ENCODE assay signal across 1 cellular context in the genomic region with DNA sequence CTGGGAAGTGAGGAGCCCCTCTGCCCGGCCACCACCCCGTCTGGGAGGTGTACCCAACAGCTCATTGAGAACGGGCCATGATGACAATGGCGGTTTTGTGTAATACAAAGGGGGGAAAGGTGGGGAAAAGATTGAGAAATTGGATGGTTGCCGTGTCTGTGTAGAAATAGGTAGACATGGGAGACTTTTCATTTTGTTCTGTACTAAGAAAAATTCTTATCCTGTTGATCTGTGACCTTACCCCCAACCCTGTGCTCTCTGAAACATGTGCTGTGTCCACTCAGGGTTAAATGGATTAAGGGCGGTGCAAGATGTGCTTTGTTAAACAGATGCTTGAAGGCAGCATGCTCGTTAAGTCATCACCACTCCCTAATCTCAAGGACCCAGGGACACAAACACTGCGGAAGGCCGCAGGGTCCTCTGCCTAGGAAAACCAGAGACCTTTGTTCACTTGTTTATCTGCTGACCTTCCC.
TF ChIP-seq lines count a peak whose summit lies in the region.
"Not testable (repeated sequence)": the region's sequence is repeated elsewhere in the genome, so short reads cannot be mapped to it uniquely, and the experiment has no call there.

No MANE protein-coding gene starts in this region.

TF ChIP-seq in K562, 482 proteins besides CTCF, POLR2A, EP300 and RAD21 (continues in another document):
- TF ChIP-seq MAFG (tag; conservative IDR thresholded peaks at IDR 0.05) (0 out of 2 replicates have a peak, but pooled peaks have one; percentile 4), RBFOX2 (IDR thresholded peaks at IDR 0.05; ENCODE audit: low read depth, low read length) (peak; percentile 56; the same call in 1 of the 2 replicates), MAZ (CRISPR knock-in tag; conservative IDR thresholded peaks at IDR 0.05 in 1 of 2, IDR thresholded peaks at IDR 0.05 in 1 of 2) (peak in 1 of 2 experiments; percentile 36; a peak in 1 of 4 replicates), NCOR1 (IDR thresholded peaks at IDR 0.05) (peak; percentile 78), NR2C2 (tag; IDR thresholded peaks at IDR 0.05) (peak; percentile 70), NR2C1 (IDR thresholded peaks at IDR 0.05) (peak; percentile 59; the same call in 1 of the 2 replicates), NR2C1 (tag; IDR thresholded peaks at IDR 0.05) (peak; percentile 64; the same call in 1 of the 2 replicates), LEF1 (IDR thresholded peaks at IDR 0.05) (0 out of 2 replicates have a peak, but pooled peaks have one; percentile 53), EP400 (IDR thresholded peaks at IDR 0.05) (peak; percentile 89), SOX6 (IDR thresholded peaks at IDR 0.05) (peak; percentile 89), CXXC5 (CRISPR knock-in tag; IDR thresholded peaks at IDR 0.05) (0 out of 2 replicates have a peak, but pooled peaks have one; percentile 50), TRIM24 (IDR thresholded peaks at IDR 0.05) (peak in 1 of 2 experiments; percentile 25; a peak in 1 of 4 replicates), PHB2 (IDR thresholded peaks at IDR 0.05; ENCODE audit: low read depth) (peak; percentile 8; the same call in 1 of the 2 replicates), TAL1 (IDR thresholded peaks at IDR 0.05) (peak; percentile 80), L3MBTL2 (IDR thresholded peaks at IDR 0.05) (peak; percentile 26; the same call in 1 of the 2 replicates), OTX1 (CRISPR knock-in tag; IDR thresholded peaks at IDR 0.05) (0 out of 2 replicates have a peak, but pooled peaks have one; percentile 38), NRF1 (conservative IDR thresholded peaks at IDR 0.05 in 1 of 2, IDR thresholded peaks at IDR 0.05 in 1 of 2) (0 out of 4 replicates have a peak, but pooled peaks of 1 of the 2 experiments have one; percentile 5), MTA2 (IDR thresholded peaks at IDR 0.05; ENCODE audit: low read depth) (peak; percentile 56; the same call in 1 of the 2 replicates), ATF7 (IDR thresholded peaks at IDR 0.05) (peak; percentile 55; the same call in 1 of the 2 replicates), ARID1B (IDR thresholded peaks at IDR 0.05) (peak; percentile 84), CTBP1 (IDR thresholded peaks at IDR 0.05; ENCODE audit: borderline replicate concordance) (peak; percentile 71), KLF1 (tag; IDR thresholded peaks at IDR 0.05) (peak; percentile 12), NCOA6 (IDR thresholded peaks at IDR 0.05) (peak; percentile 61; the same call in 1 of the 2 replicates), FOXK2 (conservative IDR thresholded peaks at IDR 0.05 in 1 of 2, IDR thresholded peaks at IDR 0.05 in 1 of 2; ENCODE audit: low read depth in 2 of 2) (peak; percentile 49 to 51; a peak in 3 of 4 replicates), NFIC (IDR thresholded peaks at IDR 0.05) (peak; percentile 62; the same call in 1 of the 2 replicates)
- TF ChIP-seq, protein P1, sequence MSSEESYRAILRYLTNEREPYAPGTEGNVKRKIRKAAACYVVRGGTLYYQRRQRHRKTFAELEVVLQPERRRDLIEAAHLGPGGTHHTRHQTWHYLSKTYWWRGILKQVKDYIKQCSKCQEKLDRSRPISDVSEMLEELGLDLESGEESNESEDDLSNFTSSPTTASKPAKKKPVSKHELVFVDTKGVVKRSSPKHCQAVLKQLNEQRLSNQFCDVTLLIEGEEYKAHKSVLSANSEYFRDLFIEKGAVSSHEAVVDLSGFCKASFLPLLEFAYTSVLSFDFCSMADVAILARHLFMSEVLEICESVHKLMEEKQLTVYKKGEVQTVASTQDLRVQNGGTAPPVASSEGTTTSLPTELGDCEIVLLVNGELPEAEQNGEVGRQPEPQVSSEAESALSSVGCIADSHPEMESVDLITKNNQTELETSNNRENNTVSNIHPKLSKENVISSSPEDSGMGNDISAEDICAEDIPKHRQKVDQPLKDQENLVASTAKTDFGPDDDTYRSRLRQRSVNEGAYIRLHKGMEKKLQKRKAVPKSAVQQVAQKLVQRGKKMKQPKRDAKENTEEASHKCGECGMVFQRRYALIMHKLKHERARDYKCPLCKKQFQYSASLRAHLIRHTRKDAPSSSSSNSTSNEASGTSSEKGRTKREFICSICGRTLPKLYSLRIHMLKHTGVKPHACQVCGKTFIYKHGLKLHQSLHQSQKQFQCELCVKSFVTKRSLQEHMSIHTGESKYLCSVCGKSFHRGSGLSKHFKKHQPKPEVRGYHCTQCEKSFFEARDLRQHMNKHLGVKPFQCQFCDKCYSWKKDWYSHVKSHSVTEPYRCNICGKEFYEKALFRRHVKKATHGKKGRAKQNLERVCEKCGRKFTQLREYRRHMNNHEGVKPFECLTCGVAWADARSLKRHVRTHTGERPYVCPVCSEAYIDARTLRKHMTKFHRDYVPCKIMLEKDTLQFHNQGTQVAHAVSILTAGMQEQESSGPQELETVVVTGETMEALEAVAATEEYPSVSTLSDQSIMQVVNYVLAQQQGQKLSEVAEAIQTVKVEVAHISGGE (CRISPR knock-in tag; IDR thresholded peaks at IDR 0.05), result peak in 1 of 3 experiments; percentile 67; a peak in 1 of 6 replicates
- not testable (repeated sequence) for TF ChIP-seq NR2C2 (CRISPR knock-in tag; IDR thresholded peaks at IDR 0.05)
- TF ChIP-seq, protein P2, sequence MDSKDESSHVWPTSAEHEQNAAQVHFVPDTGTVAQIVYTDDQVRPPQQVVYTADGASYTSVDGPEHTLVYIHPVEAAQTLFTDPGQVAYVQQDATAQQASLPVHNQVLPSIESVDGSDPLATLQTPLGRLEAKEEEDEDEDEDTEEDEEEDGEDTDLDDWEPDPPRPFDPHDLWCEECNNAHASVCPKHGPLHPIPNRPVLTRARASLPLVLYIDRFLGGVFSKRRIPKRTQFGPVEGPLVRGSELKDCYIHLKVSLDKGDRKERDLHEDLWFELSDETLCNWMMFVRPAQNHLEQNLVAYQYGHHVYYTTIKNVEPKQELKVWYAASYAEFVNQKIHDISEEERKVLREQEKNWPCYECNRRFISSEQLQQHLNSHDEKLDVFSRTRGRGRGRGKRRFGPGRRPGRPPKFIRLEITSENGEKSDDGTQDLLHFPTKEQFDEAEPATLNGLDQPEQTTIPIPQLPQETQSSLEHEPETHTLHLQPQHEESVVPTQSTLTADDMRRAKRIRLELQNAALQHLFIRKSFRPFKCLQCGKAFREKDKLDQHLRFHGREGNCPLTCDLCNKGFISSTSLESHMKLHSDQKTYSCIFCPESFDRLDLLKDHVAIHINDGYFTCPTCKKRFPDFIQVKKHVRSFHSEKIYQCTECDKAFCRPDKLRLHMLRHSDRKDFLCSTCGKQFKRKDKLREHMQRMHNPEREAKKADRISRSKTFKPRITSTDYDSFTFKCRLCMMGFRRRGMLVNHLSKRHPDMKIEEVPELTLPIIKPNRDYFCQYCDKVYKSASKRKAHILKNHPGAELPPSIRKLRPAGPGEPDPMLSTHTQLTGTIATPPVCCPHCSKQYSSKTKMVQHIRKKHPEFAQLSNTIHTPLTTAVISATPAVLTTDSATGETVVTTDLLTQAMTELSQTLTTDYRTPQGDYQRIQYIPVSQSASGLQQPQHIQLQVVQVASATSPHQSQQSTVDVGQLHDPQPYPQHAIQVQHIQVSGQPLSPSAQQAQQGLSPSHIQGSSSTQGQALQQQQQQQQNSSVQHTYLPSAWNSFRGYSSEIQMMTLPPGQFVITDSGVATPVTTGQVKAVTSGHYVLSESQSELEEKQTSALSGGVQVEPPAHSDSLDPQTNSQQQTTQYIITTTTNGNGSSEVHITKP (IDR thresholded peaks at IDR 0.05; ENCODE audit: partially characterized antibody), result peak; percentile 64
- TF ChIP-seq, protein P3, sequence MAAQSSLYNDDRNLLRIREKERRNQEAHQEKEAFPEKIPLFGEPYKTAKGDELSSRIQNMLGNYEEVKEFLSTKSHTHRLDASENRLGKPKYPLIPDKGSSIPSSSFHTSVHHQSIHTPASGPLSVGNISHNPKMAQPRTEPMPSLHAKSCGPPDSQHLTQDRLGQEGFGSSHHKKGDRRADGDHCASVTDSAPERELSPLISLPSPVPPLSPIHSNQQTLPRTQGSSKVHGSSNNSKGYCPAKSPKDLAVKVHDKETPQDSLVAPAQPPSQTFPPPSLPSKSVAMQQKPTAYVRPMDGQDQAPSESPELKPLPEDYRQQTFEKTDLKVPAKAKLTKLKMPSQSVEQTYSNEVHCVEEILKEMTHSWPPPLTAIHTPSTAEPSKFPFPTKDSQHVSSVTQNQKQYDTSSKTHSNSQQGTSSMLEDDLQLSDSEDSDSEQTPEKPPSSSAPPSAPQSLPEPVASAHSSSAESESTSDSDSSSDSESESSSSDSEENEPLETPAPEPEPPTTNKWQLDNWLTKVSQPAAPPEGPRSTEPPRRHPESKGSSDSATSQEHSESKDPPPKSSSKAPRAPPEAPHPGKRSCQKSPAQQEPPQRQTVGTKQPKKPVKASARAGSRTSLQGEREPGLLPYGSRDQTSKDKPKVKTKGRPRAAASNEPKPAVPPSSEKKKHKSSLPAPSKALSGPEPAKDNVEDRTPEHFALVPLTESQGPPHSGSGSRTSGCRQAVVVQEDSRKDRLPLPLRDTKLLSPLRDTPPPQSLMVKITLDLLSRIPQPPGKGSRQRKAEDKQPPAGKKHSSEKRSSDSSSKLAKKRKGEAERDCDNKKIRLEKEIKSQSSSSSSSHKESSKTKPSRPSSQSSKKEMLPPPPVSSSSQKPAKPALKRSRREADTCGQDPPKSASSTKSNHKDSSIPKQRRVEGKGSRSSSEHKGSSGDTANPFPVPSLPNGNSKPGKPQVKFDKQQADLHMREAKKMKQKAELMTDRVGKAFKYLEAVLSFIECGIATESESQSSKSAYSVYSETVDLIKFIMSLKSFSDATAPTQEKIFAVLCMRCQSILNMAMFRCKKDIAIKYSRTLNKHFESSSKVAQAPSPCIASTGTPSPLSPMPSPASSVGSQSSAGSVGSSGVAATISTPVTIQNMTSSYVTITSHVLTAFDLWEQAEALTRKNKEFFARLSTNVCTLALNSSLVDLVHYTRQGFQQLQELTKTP (IDR thresholded peaks at IDR 0.05; ENCODE audit: low read depth in 1 of 2, partially characterized antibody in 2 of 2), result peak in 1 of 2 experiments; percentile 20
- TF ChIP-seq, protein P4, sequence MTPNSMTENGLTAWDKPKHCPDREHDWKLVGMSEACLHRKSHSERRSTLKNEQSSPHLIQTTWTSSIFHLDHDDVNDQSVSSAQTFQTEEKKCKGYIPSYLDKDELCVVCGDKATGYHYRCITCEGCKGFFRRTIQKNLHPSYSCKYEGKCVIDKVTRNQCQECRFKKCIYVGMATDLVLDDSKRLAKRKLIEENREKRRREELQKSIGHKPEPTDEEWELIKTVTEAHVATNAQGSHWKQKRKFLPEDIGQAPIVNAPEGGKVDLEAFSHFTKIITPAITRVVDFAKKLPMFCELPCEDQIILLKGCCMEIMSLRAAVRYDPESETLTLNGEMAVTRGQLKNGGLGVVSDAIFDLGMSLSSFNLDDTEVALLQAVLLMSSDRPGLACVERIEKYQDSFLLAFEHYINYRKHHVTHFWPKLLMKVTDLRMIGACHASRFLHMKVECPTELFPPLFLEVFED (CRISPR knock-in tag; conservative IDR thresholded peaks at IDR 0.05), result peak; percentile 83; the same call in 1 of the 2 replicates
- TF ChIP-seq, protein P5, sequence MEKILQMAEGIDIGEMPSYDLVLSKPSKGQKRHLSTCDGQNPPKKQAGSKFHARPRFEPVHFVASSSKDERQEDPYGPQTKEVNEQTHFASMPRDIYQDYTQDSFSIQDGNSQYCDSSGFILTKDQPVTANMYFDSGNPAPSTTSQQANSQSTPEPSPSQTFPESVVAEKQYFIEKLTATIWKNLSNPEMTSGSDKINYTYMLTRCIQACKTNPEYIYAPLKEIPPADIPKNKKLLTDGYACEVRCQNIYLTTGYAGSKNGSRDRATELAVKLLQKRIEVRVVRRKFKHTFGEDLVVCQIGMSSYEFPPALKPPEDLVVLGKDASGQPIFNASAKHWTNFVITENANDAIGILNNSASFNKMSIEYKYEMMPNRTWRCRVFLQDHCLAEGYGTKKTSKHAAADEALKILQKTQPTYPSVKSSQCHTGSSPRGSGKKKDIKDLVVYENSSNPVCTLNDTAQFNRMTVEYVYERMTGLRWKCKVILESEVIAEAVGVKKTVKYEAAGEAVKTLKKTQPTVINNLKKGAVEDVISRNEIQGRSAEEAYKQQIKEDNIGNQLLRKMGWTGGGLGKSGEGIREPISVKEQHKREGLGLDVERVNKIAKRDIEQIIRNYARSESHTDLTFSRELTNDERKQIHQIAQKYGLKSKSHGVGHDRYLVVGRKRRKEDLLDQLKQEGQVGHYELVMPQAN (IDR thresholded peaks at IDR 0.05; ENCODE audit: borderline replicate concordance), result peak; percentile 81
- TF ChIP-seq, protein P6, sequence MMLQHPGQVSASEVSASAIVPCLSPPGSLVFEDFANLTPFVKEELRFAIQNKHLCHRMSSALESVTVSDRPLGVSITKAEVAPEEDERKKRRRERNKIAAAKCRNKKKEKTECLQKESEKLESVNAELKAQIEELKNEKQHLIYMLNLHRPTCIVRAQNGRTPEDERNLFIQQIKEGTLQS (IDR thresholded peaks at IDR 0.05), result 0 out of 2 replicates have a peak, but pooled peaks have one; percentile 12
- TF ChIP-seq, protein P6 (CRISPR knock-in tag; conservative IDR thresholded peaks at IDR 0.05), result not testable (repeated sequence)
- TF ChIP-seq, protein P7, sequence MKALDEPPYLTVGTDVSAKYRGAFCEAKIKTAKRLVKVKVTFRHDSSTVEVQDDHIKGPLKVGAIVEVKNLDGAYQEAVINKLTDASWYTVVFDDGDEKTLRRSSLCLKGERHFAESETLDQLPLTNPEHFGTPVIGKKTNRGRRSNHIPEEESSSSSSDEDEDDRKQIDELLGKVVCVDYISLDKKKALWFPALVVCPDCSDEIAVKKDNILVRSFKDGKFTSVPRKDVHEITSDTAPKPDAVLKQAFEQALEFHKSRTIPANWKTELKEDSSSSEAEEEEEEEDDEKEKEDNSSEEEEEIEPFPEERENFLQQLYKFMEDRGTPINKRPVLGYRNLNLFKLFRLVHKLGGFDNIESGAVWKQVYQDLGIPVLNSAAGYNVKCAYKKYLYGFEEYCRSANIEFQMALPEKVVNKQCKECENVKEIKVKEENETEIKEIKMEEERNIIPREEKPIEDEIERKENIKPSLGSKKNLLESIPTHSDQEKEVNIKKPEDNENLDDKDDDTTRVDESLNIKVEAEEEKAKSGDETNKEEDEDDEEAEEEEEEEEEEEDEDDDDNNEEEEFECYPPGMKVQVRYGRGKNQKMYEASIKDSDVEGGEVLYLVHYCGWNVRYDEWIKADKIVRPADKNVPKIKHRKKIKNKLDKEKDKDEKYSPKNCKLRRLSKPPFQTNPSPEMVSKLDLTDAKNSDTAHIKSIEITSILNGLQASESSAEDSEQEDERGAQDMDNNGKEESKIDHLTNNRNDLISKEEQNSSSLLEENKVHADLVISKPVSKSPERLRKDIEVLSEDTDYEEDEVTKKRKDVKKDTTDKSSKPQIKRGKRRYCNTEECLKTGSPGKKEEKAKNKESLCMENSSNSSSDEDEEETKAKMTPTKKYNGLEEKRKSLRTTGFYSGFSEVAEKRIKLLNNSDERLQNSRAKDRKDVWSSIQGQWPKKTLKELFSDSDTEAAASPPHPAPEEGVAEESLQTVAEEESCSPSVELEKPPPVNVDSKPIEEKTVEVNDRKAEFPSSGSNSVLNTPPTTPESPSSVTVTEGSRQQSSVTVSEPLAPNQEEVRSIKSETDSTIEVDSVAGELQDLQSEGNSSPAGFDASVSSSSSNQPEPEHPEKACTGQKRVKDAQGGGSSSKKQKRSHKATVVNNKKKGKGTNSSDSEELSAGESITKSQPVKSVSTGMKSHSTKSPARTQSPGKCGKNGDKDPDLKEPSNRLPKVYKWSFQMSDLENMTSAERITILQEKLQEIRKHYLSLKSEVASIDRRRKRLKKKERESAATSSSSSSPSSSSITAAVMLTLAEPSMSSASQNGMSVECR (CRISPR knock-in tag; IDR thresholded peaks at IDR 0.05), result peak; percentile 4; the same call in 1 of the 2 replicates
